8 cellular contexts compared by ENCODE assay signal in genomic region chr20:44959082-44959895, GRCh38. TPM values are rescaled to one million over a fixed set of nuclear protein-coding genes. Genes with fewer than 3 reads are reported as not detected.
DNase-seq lines count a peak whose midpoint lies in the region; ATAC-seq and TF ChIP-seq lines count a peak whose summit lies in the region.

No MANE protein-coding gene starts in this region.

- H3K4me1 ChIP-seq in right lobe of liver = peaks cover 0 to 8% (median 0%) of the 10 kb centered on the region in 4 donors

- TF ChIP-seq CTCF in right lobe of liver (IDR thresholded peaks at IDR 0.05) = no peak

- H3K9me3 Mint-ChIP-seq in central memory CD8-positive, alpha-beta T cell = no peaks in the 10 kb centered on the region

- TF ChIP-seq POLR2A in GM18505 (IDR thresholded peaks at IDR 0.05; ENCODE audit: borderline replicate concordance, extremely low read depth, insufficient read depth, insufficient read length) = no peak
- no peak for TF ChIP-seq POLR2A in right lobe of liver (IDR thresholded peaks at IDR 0.05)

- H3K27me3 Mint-ChIP-seq in central memory CD8-positive, alpha-beta T cell = no peaks in the 10 kb centered on the region

- peak overlapping the region; percentile 85 to 91 (median 91) for H3K4me3 ChIP-seq in right lobe of liver

- peaks cover 0 to 20% (median 8%) of the 10 kb centered on the region in 4 donors for H3K36me3 ChIP-seq in right lobe of liver

- H3K4me3 Mint-ChIP-seq in central memory CD8-positive, alpha-beta T cell = peak overlapping the region; percentile 88

- peaks cover 25% of the 10 kb centered on the region for H3K36me3 Mint-ChIP-seq in central memory CD8-positive, alpha-beta T cell (ENCODE audit: insufficient read depth)

- DNase-seq in HS-5 (ENCODE audit: low read depth) (peak; percentile 56), UCSD-AML1 (lab: John Stamatoyannopoulos, UW; ENCODE audit: unreplicated experiment) (peak; percentile 21), right lobe of liver (no peak), NCI-H446 treated with DMSO at 0.1 percent for 48 hours (lab: John Stamatoyannopoulos, UW) (no peak), DMS79 (lab: John Stamatoyannopoulos, UW) (no peak)
- peak in 1 of 2 donors; percentile 39 for DNase-seq in central memory CD8-positive, alpha-beta T cell (ENCODE audit: low spot score in 2 of 2)
- peak; percentile 40 to 69 (median 67) for DNase-seq in stimulated activated CD4-positive, alpha-beta T cell treated with anti-CD3 and anti-CD28 coated beads, TNF-alpha, amount 100 ng/mL, for 4 hours (ENCODE audit: low read depth in 3 of 3)

- 33% methylated on average over 13 of the region's 15 CpGs for WGBS in right lobe of liver (ENCODE audit: insufficient coverage, low coverage, low lambda C conversion rate, missing lambda C conversion rate)

- H3K27ac Mint-ChIP-seq in central memory CD8-positive, alpha-beta T cell (ENCODE audit: low read depth) = peak overlapping the region; percentile 63

- H3K4me1 Mint-ChIP-seq in central memory CD8-positive, alpha-beta T cell = peaks cover 45% of the 10 kb centered on the region

- H3K9me3 ChIP-seq in right lobe of liver = no peaks in the 10 kb centered on the region

- intact Hi-C loops in right lobe of liver (cut with DNase I) = no loop called here

- no peaks in the 10 kb centered on the region for H3K27me3 ChIP-seq in right lobe of liver

- H3K27ac ChIP-seq in right lobe of liver = peak overlapping the region in 1 of 3 donors; percentile 58

- ATAC-seq in GM18505 (IDR thresholded peaks at IDR 0.05; ENCODE audit: unreplicated experiment) (peak; percentile 3), right lobe of liver (peak in 2 of 4 donors; percentile 8)
- ATAC-seq in central memory CD8-positive, alpha-beta T cell (replicated peaks; ENCODE audit: extremely low read depth, poor library complexity, severe bottlenecking) = peak; percentile 79

RNA-seq across cellular contexts. Expression of gene TOMM34, which starts 0.9 kb away (rescaled TPM):
- total RNA-seq in right lobe of liver = 10 to 100 TPM in 3 of 6 experiments, 1 to 10 TPM in 3; 6.7 to 17.7 (median 10.0) TPM

RNA-seq across cellular contexts. Expression of gene STK4, which starts 7.0 kb away (rescaled TPM):
- 10 to 100 TPM in 5 of 6 experiments, 1 to 10 TPM in 1; 9.7 to 17.5 (median 13.4) TPM for total RNA-seq in right lobe of liver

RNA-seq across cellular contexts. Expression of gene PABPC1L, which starts 49.4 kb away (rescaled TPM):
- 10 to 100 TPM in 5 of 6 experiments, 1 to 10 TPM in 1; 8.7 to 40.2 (median 27.7) TPM for total RNA-seq in right lobe of liver

Comparison
In these comparisons a context has a peak if more than half of its experiments do, and no peak if none do; other contexts are left out.
1. DNase-seq: peak in HS-5 (single experiment), UCSD-AML1 (single experiment) and stimulated activated CD4-positive, alpha-beta T cell treated with anti-CD3 and anti-CD28 coated beads, TNF-alpha, amount 100 ng/mL, for 4 hours (3 of 3); none in right lobe of liver (0 of 3), NCI-H446 treated with DMSO at 0.1 percent for 48 hours (single experiment) and DMS79 (single experiment).